ENCODE assay signal across 1 cellular context in genomic region chr9:38226491-38226951, GRCh38.
TF ChIP-seq lines count a peak whose summit lies in the region.

No MANE protein-coding gene starts in this region.

TF ChIP-seq in K562, 482 proteins besides CTCF, POLR2A, EP300 and RAD21 (continued from another document):
- TF ChIP-seq THRB (CRISPR knock-in tag; conservative IDR thresholded peaks at IDR 0.05) (0 out of 2 replicates have a peak, but pooled peaks have one; percentile 31), ZNF12 (CRISPR knock-in tag; IDR thresholded peaks at IDR 0.05) (no peak), RCOR1 (IDR thresholded peaks at IDR 0.05; ENCODE audit: borderline replicate concordance in 1 of 2, low read depth in 2 of 2, low read length in 2 of 2) (peak in 1 of 2 experiments; percentile 44; a peak in 1 of 4 replicates), HES1 (IDR thresholded peaks at IDR 0.05; ENCODE audit: low read depth) (peak; percentile 74; the same call in 1 of the 2 replicates), NR2C1 (IDR thresholded peaks at IDR 0.05) (no peak), NR2C1 (tag; IDR thresholded peaks at IDR 0.05) (peak; percentile 43; the same call in 1 of the 2 replicates), TCF7 (IDR thresholded peaks at IDR 0.05; ENCODE audit: borderline replicate concordance) (no peak), SOX6 (IDR thresholded peaks at IDR 0.05) (peak; percentile 78; the same call in 1 of the 2 replicates), SP2 (IDR thresholded peaks at IDR 0.05; ENCODE audit: extremely low read depth, low read depth, low read length, poor library complexity, severe bottlenecking) (no peak), CBFA2T3 (IDR thresholded peaks at IDR 0.05) (peak; percentile 36; the same call in 1 of the 2 replicates), EGR1 (conservative IDR thresholded peaks at IDR 0.05) (peak; percentile 69), SPI1 (IDR thresholded peaks at IDR 0.05; ENCODE audit: borderline replicate concordance, low read depth, low read length) (0 out of 2 replicates have a peak, but pooled peaks have one; percentile 38), HDAC8 (tag; IDR thresholded peaks at IDR 0.05) (no peak), FOXM1 (IDR thresholded peaks at IDR 0.05; ENCODE audit: low read depth) (no peak), FOXM1 (CRISPR knock-in tag; IDR thresholded peaks at IDR 0.05; ENCODE audit: low read depth) (no peak)
